22 cellular contexts compared by ENCODE assay signal in genomic region chr20:52383995-52384621, GRCh38.
"Had no signal": no experiment of that assay in that cellular context is flagged by ENCODE, and none has a peak within 500 bp of the region (broad histone marks: within the 10 kb centered on the region; RNA-seq: fewer than 3 reads in every experiment).

No MANE protein-coding gene starts in this region.

- H3K27ac ChIP-seq: coronary artery, hepatocyte, right atrium auricular region, sigmoid colon, skin epidermis, testis, tibial nerve had no signal

- H3K36me3 Mint-ChIP-seq: natural killer cell; stimulated activated naive B cell treated with anti-CD40 and anti-IgM and Interleukin-4, amounts not matched to agents 10 μg/mL and 1 μg/mL and 100 μg/mL, for 72 hours had no signal

- H3K27me3 ChIP-seq: hepatocyte, right atrium auricular region, sigmoid colon, testis, tibial nerve had no signal

- H3K27ac Mint-ChIP-seq: endodermal cell; natural killer cell; stimulated activated naive B cell treated with anti-CD40 and anti-IgM and Interleukin-4, amounts not matched to agents 10 μg/mL and 1 μg/mL and 100 μg/mL, for 72 hours had no signal

- H3K4me2 ChIP-seq: hepatocyte had no signal

- H3K4me1 ChIP-seq: right atrium auricular region, sigmoid colon, testis, tibial nerve had no signal

- H3K79me2 ChIP-seq: hepatocyte had no signal

- H3K36me3 ChIP-seq: right atrium auricular region, sigmoid colon, tibial nerve had no signal

- H3K9me3 ChIP-seq: mucosa of descending colon, testis, tibial nerve had no signal

- H2AFZ ChIP-seq: hepatocyte had no signal

- ATAC-seq: left colon; mucosa of descending colon; natural killer cell; stimulated activated naive B cell treated with anti-CD40 and anti-IgM and Interleukin-4, amounts not matched to agents 10 μg/mL and 1 μg/mL and 100 μg/mL, for 72 hours; stimulated activated naive CD8-positive, alpha-beta T cell treated with anti-CD3 and anti-CD28 coated beads, Interleukin-15, amount 100 ng/mL, for 72 hours had no signal

- FAIRE-seq: endothelial cell of umbilical vein had no signal

- H3K4me3 ChIP-seq: coronary artery, hepatocyte, mucosa of descending colon, right atrium auricular region, sigmoid colon, skin epidermis, testis, tibial nerve had no signal

- H3K27me3 Mint-ChIP-seq: stimulated activated naive CD8-positive, alpha-beta T cell treated with anti-CD3 and anti-CD28 coated beads, Interleukin-15, amount 100 ng/mL, for 72 hours had no signal

- H3K4me3 Mint-ChIP-seq: endodermal cell; natural killer cell; neural crest cell; stimulated activated naive B cell treated with anti-CD40 and anti-IgM and Interleukin-4, amounts not matched to agents 10 μg/mL and 1 μg/mL and 100 μg/mL, for 72 hours; stimulated activated naive CD8-positive, alpha-beta T cell treated with anti-CD3 and anti-CD28 coated beads, Interleukin-15, amount 100 ng/mL, for 72 hours had no signal

- H3K4me1 Mint-ChIP-seq: endodermal cell; natural killer cell; neural crest cell; stimulated activated naive B cell treated with anti-CD40 and anti-IgM and Interleukin-4, amounts not matched to agents 10 μg/mL and 1 μg/mL and 100 μg/mL, for 72 hours had no signal

- DNase-seq: effector CD4-positive, alpha-beta T cell; endodermal cell; erythroblast; foreskin melanocyte; head of caudate nucleus; left colon; mucosa of descending colon; natural killer cell; posterior cingulate gyrus; sigmoid colon; stimulated activated CD4-positive, alpha-beta T cell treated with anti-CD3 and anti-CD28 coated beads, Interleukin-2, amount 100 ng/mL, for 24 hours; stimulated activated CD4-positive, alpha-beta T cell treated with anti-CD3 and anti-CD28 coated beads, Interleukin-4, amount 100 ng/mL, for 4 hours; stimulated activated naive B cell treated with anti-CD40 and anti-IgM and Interleukin-4, amounts not matched to agents 10 μg/mL and 1 μg/mL and 100 μg/mL, for 72 hours; stimulated activated naive CD8-positive, alpha-beta T cell treated with anti-CD3 and anti-CD28 coated beads, Interleukin-15, amount 100 ng/mL, for 72 hours; testis had no signal
